In the genomic region with DNA sequence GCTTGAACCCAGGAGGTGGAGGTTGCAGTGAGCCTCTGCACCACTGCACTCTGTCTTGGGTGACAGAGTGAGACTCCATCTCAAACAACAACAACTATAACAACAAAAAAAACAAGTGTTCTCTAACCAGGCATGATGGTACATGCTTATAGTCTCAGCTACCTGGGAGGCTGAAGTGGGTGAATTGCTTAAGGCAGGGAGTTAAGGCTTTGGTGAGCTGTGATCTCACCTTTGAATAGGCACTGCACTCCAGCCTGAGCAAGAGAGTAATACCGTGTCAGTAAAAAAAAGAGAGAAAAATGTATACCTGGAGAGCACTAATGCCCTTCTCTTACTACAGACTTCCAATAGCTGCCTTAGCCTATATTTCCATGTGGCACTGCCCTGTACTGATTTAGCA, we compare ENCODE assay signal across 28 cellular contexts.
"Had no signal": no experiment of that assay in that cellular context is flagged by ENCODE, and none has a peak within 500 bp of the region (broad histone marks: within the 10 kb centered on the region; RNA-seq: fewer than 3 reads in every experiment).

No MANE protein-coding gene starts in this region.

- H3K27ac Mint-ChIP-seq: activated CD4-positive, alpha-beta memory T cell treated with anti-CD3 and anti-CD28 coated beads for 36 hours; activated CD4-positive, alpha-beta T cell treated with anti-CD3 and anti-CD28 coated beads for 36 hours; activated CD4-positive, alpha-beta T cell treated with anti-CD3 and anti-CD28 coated beads, Interleukin-2, amount 10 ng/mL, durations not matched to agents 24 days and 14 days; activated naive CD4-positive, alpha-beta T cell treated with anti-CD3 and anti-CD28 coated beads, Interleukin-2, amount 10 ng/mL, durations not matched to agents 7 days and 5 days; activated naive CD4-positive, alpha-beta T cell treated with anti-CD3 and anti-CD28 coated beads, Interleukin-2, amount 50 U/mL, for 72 hours; activated naive CD8-positive, alpha-beta T cell treated with anti-CD3 and anti-CD28 coated beads, Interleukin-2, amount 10 ng/mL, durations not matched to agents 7 days and 5 days; activated T-cell treated with anti-CD3 and anti-CD28 coated beads, Interleukin-2, amount 50 U/mL, for 24 hours; activated T-cell treated with anti-CD3 and anti-CD28 coated beads, Interleukin-2, amount 50 U/mL, for 72 hours; brain; dendritic cell treated with granulocyte-macrophage colony-stimulating factor and Interleukin-4, amounts not matched to agents 40 ng/mL and 50 ng/mL, for 4 days; endodermal cell had no signal

- H3K9me3 Mint-ChIP-seq: activated CD4-positive, alpha-beta memory T cell treated with anti-CD3 and anti-CD28 coated beads for 36 hours; activated CD4-positive, alpha-beta T cell treated with anti-CD3 and anti-CD28 coated beads, Interleukin-2, amount 10 ng/mL, durations not matched to agents 24 days and 14 days; activated naive CD4-positive, alpha-beta T cell treated with anti-CD3 and anti-CD28 coated beads, Interleukin-2, amount 10 ng/mL, durations not matched to agents 7 days and 5 days; activated naive CD4-positive, alpha-beta T cell treated with anti-CD3 and anti-CD28 coated beads, Interleukin-2, amount 50 U/mL, for 72 hours; activated naive CD8-positive, alpha-beta T cell treated with anti-CD3 and anti-CD28 coated beads, Interleukin-2, amount 10 ng/mL, durations not matched to agents 7 days and 5 days; activated T-cell treated with anti-CD3 and anti-CD28 coated beads, Interleukin-2, amount 50 U/mL, for 24 hours; activated T-cell treated with anti-CD3 and anti-CD28 coated beads, Interleukin-2, amount 50 U/mL, for 72 hours; central memory CD8-positive, alpha-beta T cell; dendritic cell treated with granulocyte-macrophage colony-stimulating factor and Interleukin-4, amounts not matched to agents 40 ng/mL and 50 ng/mL, for 4 days had no signal

- H3K4me1 Mint-ChIP-seq: activated CD4-positive, alpha-beta T cell treated with anti-CD3 and anti-CD28 coated beads for 36 hours; activated CD4-positive, alpha-beta T cell treated with anti-CD3 and anti-CD28 coated beads, Interleukin-2, amount 10 ng/mL, durations not matched to agents 24 days and 14 days; activated naive CD4-positive, alpha-beta T cell treated with anti-CD3 and anti-CD28 coated beads, Interleukin-2, amount 10 ng/mL, durations not matched to agents 7 days and 5 days; activated naive CD8-positive, alpha-beta T cell treated with anti-CD3 and anti-CD28 coated beads, Interleukin-2, amount 10 ng/mL, durations not matched to agents 7 days and 5 days; brain; central memory CD8-positive, alpha-beta T cell had no signal

- H3K27me3 Mint-ChIP-seq: activated CD4-positive, alpha-beta memory T cell treated with anti-CD3 and anti-CD28 coated beads for 36 hours; activated CD4-positive, alpha-beta T cell treated with anti-CD3 and anti-CD28 coated beads for 36 hours; activated CD4-positive, alpha-beta T cell treated with anti-CD3 and anti-CD28 coated beads, Interleukin-2, amount 10 ng/mL, durations not matched to agents 24 days and 14 days; activated naive CD4-positive, alpha-beta T cell treated with anti-CD3 and anti-CD28 coated beads, Interleukin-2, amount 10 ng/mL, durations not matched to agents 7 days and 5 days; activated naive CD8-positive, alpha-beta T cell treated with anti-CD3 and anti-CD28 coated beads, Interleukin-2, amount 10 ng/mL, durations not matched to agents 7 days and 5 days; brain; central memory CD8-positive, alpha-beta T cell had no signal

- H3K36me3 ChIP-seq: ascending aorta, breast epithelium, gastrocnemius medialis, heart left ventricle had no signal

- H3K4me1 ChIP-seq: ascending aorta, breast epithelium, gastrocnemius medialis, heart left ventricle had no signal

- H3K4me3 Mint-ChIP-seq: activated CD4-positive, alpha-beta memory T cell treated with anti-CD3 and anti-CD28 coated beads for 36 hours; activated CD4-positive, alpha-beta T cell treated with anti-CD3 and anti-CD28 coated beads for 36 hours; activated CD4-positive, alpha-beta T cell treated with anti-CD3 and anti-CD28 coated beads, Interleukin-2, amount 10 ng/mL, durations not matched to agents 24 days and 14 days; activated naive CD4-positive, alpha-beta T cell treated with anti-CD3 and anti-CD28 coated beads, Interleukin-2, amount 10 ng/mL, durations not matched to agents 7 days and 5 days; activated naive CD8-positive, alpha-beta T cell treated with anti-CD3 and anti-CD28 coated beads, Interleukin-2, amount 10 ng/mL, durations not matched to agents 7 days and 5 days; activated T-cell treated with anti-CD3 and anti-CD28 coated beads, Interleukin-2, amount 50 U/mL, for 24 hours; activated T-cell treated with anti-CD3 and anti-CD28 coated beads, Interleukin-2, amount 50 U/mL, for 72 hours; brain; central memory CD8-positive, alpha-beta T cell; dendritic cell treated with granulocyte-macrophage colony-stimulating factor and Interleukin-4, amounts not matched to agents 40 ng/mL and 50 ng/mL, for 4 days; endodermal cell had no signal

- DNase-seq: activated CD4-positive, alpha-beta memory T cell treated with anti-CD3 and anti-CD28 coated beads for 36 hours; activated CD4-positive, alpha-beta T cell treated with anti-CD3 and anti-CD28 coated beads for 36 hours; activated CD4-positive, alpha-beta T cell treated with anti-CD3 and anti-CD28 coated beads, Interleukin-2, amount 10 ng/mL, durations not matched to agents 24 days and 14 days; activated CD4-positive, CD25-positive, alpha-beta regulatory T cell; activated CD4-positive, CD25-positive, alpha-beta regulatory T cell treated with anti-CD3 and anti-CD28 coated beads, Interleukin-2, amount 50 U/mL, for 72 hours; activated CD8-positive, alpha-beta memory T cell treated with anti-CD3 and anti-CD28 coated beads, Interleukin-2, amount 50 U/mL, for 48 hours; activated gamma-delta T cell; activated naive CD4-positive, alpha-beta T cell; activated naive CD4-positive, alpha-beta T cell treated with anti-CD3 and anti-CD28 coated beads, Interleukin-2, amount 10 ng/mL, durations not matched to agents 7 days and 5 days; activated naive CD8-positive, alpha-beta T cell treated with anti-CD3 and anti-CD28 coated beads, Interleukin-2, amount 10 ng/mL, durations not matched to agents 7 days and 5 days; activated T-cell treated with anti-CD3 and anti-CD28 coated beads for 4 hours; activated T-cell treated with anti-CD3 and anti-CD28 coated beads, Interleukin-2, amount 50 U/mL, for 24 hours; activated T-cell treated with anti-CD3 and anti-CD28 coated beads, Interleukin-2, amount 50 U/mL, for 72 hours; dorsolateral prefrontal cortex; effector memory CD4-positive, alpha-beta T cell; endodermal cell; foreskin fibroblast; gastrocnemius medialis; glutamatergic neuron; heart left ventricle; T-helper 2 cell had no signal

- ATAC-seq: activated CD4-positive, alpha-beta T cell treated with anti-CD3 and anti-CD28 coated beads for 36 hours; activated naive CD4-positive, alpha-beta T cell treated with anti-CD3 and anti-CD28 coated beads, Interleukin-2, amount 50 U/mL, for 72 hours; activated T-cell treated with anti-CD3 and anti-CD28 coated beads, Interleukin-2, amount 50 U/mL, for 72 hours; gastrocnemius medialis; heart left ventricle had no signal

- H3K4me3 ChIP-seq: ascending aorta, breast epithelium, coronary artery, dorsolateral prefrontal cortex, gastrocnemius medialis, heart left ventricle had no signal

- H3K36me3 Mint-ChIP-seq: activated CD4-positive, alpha-beta memory T cell treated with anti-CD3 and anti-CD28 coated beads for 36 hours; activated naive CD4-positive, alpha-beta T cell treated with anti-CD3 and anti-CD28 coated beads, Interleukin-2, amount 10 ng/mL, durations not matched to agents 7 days and 5 days; activated naive CD4-positive, alpha-beta T cell treated with anti-CD3 and anti-CD28 coated beads, Interleukin-2, amount 50 U/mL, for 72 hours; activated naive CD8-positive, alpha-beta T cell treated with anti-CD3 and anti-CD28 coated beads, Interleukin-2, amount 10 ng/mL, durations not matched to agents 7 days and 5 days; brain had no signal

- H3K27me3 ChIP-seq: ascending aorta had no signal

- H3K9me3 ChIP-seq: ascending aorta, breast epithelium, gastrocnemius medialis, heart left ventricle had no signal

- H3K27ac ChIP-seq: ascending aorta, breast epithelium, coronary artery, dorsolateral prefrontal cortex, gastrocnemius medialis, heart left ventricle had no signal
